14 cellular contexts compared by ENCODE assay signal in the genomic region with DNA sequence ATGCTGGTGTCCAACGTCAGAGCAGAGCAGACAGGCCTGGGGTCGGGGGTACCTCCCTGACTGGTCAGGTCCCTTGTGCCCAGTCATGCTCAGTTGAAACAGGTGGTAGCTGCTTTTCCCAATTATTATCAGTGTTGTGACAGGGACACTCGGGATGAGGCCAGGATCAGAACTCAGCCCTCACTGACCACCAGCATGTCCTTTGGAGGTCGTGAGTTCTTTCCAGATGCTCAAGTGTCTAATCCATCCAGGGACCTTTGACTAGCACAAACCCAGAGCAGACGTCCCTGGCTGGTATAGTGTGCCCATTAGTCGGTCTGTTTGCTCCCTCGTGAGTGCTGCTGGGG.
"Had no signal": no experiment of that assay in that cellular context is flagged by ENCODE, and none has a peak within 500 bp of the region (broad histone marks: within the 10 kb centered on the region; RNA-seq: fewer than 3 reads in every experiment).

No MANE protein-coding gene starts in this region.

- DNase-seq: activated CD4-positive, alpha-beta memory T cell treated with anti-CD3 and anti-CD28 coated beads, Interleukin-2, amount 10 ng/mL, durations not matched to agents 7 days and 5 days; activated CD4-positive, alpha-beta T cell treated with anti-CD3 and anti-CD28 coated beads for 4 hours; activated gamma-delta T cell treated with Interleukin-2 at 50 U/mL for 16 hours; activated naive CD8-positive, alpha-beta T cell treated with anti-CD3 and anti-CD28 coated beads for 36 hours; activated T-cell treated with anti-CD3 and anti-CD28 coated beads, Interleukin-2, amount 50 U/mL, for 72 hours; effector memory CD4-positive, alpha-beta T cell; foreskin melanocyte; stimulated activated CD4-positive, alpha-beta T cell treated with anti-CD3 and anti-CD28 coated beads, Interleukin-1b, Interleukin-23, amount 100 ng/mL, for 48 hours; T-helper 17 cell had no signal

- H3K27me3 Mint-ChIP-seq: activated CD4-positive, alpha-beta memory T cell treated with anti-CD3 and anti-CD28 coated beads, Interleukin-2, amount 10 ng/mL, durations not matched to agents 7 days and 5 days; activated naive CD8-positive, alpha-beta T cell treated with anti-CD3 and anti-CD28 coated beads for 36 hours; brain; central memory CD8-positive, alpha-beta T cell; dendritic cell treated with granulocyte-macrophage colony-stimulating factor and Interleukin-4, amounts not matched to agents 40 ng/mL and 50 ng/mL, for 4 days; T-helper 17 cell had no signal

- H3K27ac ChIP-seq: epithelial cell of prostate had no signal

- ATAC-seq: activated T-cell treated with anti-CD3 and anti-CD28 coated beads, Interleukin-2, amount 50 U/mL, for 72 hours; T-helper 17 cell had no signal

- H3K9me3 Mint-ChIP-seq: activated CD4-positive, alpha-beta memory T cell treated with anti-CD3 and anti-CD28 coated beads, Interleukin-2, amount 10 ng/mL, durations not matched to agents 7 days and 5 days; activated naive CD8-positive, alpha-beta T cell treated with anti-CD3 and anti-CD28 coated beads for 36 hours; activated T-cell treated with anti-CD3 and anti-CD28 coated beads, Interleukin-2, amount 50 U/mL, for 72 hours; brain; central memory CD8-positive, alpha-beta T cell; dendritic cell treated with granulocyte-macrophage colony-stimulating factor and Interleukin-4, amounts not matched to agents 40 ng/mL and 50 ng/mL, for 4 days; nephron had no signal

- H3K4me1 Mint-ChIP-seq: activated CD4-positive, alpha-beta memory T cell treated with anti-CD3 and anti-CD28 coated beads, Interleukin-2, amount 10 ng/mL, durations not matched to agents 7 days and 5 days; activated naive CD8-positive, alpha-beta T cell treated with anti-CD3 and anti-CD28 coated beads for 36 hours; brain; nephron had no signal

- H3K27ac Mint-ChIP-seq: activated CD4-positive, alpha-beta memory T cell treated with anti-CD3 and anti-CD28 coated beads, Interleukin-2, amount 10 ng/mL, durations not matched to agents 7 days and 5 days; activated naive CD8-positive, alpha-beta T cell treated with anti-CD3 and anti-CD28 coated beads for 36 hours; activated T-cell treated with anti-CD3 and anti-CD28 coated beads, Interleukin-2, amount 50 U/mL, for 72 hours; brain; dendritic cell treated with granulocyte-macrophage colony-stimulating factor and Interleukin-4, amounts not matched to agents 40 ng/mL and 50 ng/mL, for 4 days; nephron; T-helper 17 cell had no signal

- H3K4me3 Mint-ChIP-seq: activated CD4-positive, alpha-beta memory T cell treated with anti-CD3 and anti-CD28 coated beads, Interleukin-2, amount 10 ng/mL, durations not matched to agents 7 days and 5 days; activated naive CD8-positive, alpha-beta T cell treated with anti-CD3 and anti-CD28 coated beads for 36 hours; activated T-cell treated with anti-CD3 and anti-CD28 coated beads, Interleukin-2, amount 50 U/mL, for 72 hours; brain; central memory CD8-positive, alpha-beta T cell; dendritic cell treated with granulocyte-macrophage colony-stimulating factor and Interleukin-4, amounts not matched to agents 40 ng/mL and 50 ng/mL, for 4 days; nephron; T-helper 17 cell had no signal
